In genomic region chr17:44086364-44087311, GRCh38 we compare ENCODE assay signal across 8 cellular contexts. TPM values are rescaled to one million over a fixed set of nuclear protein-coding genes. Genes with fewer than 3 reads are reported as not detected.
DNase-seq lines count a peak whose midpoint lies in the region; ATAC-seq and TF ChIP-seq lines count a peak whose summit lies in the region.

No MANE protein-coding gene starts in this region.

- DNase-seq in COLO829 (ENCODE audit: low spot score) (peak; percentile 97), NCI-H345 (lab: John Stamatoyannopoulos, UW) (peak; percentile 73), activated T-helper 1 cell treated with Interleukin-2 at 50 U/mL for 16 hours (ENCODE audit: low read depth) (peak; percentile 18), fibroblast of villous mesenchyme (ENCODE audit: low read depth) (peak; percentile 86), skeletal muscle cell (ENCODE audit: low read depth) (peak; percentile 92), DMS79 (lab: John Stamatoyannopoulos, UW) (no peak)

- no peak for TF ChIP-seq CTCF in fibroblast of villous mesenchyme (IDR thresholded peaks at IDR 0.05; ENCODE audit: insufficient read depth, low read depth, low read length)

- H3K4me3 ChIP-seq in fibroblast of villous mesenchyme (ENCODE audit: low read depth, low read length) (no peak overlapping the region), skeletal muscle cell (ENCODE audit: low read depth, low read length) (no peak overlapping the region)

- ATAC-seq in HG03571 (IDR thresholded peaks at IDR 0.05; ENCODE audit: unreplicated experiment) (no peak), GM19328 (IDR thresholded peaks at IDR 0.05; ENCODE audit: unreplicated experiment) (no peak)

RNA-seq across cellular contexts. Expression of gene G6PC3, which starts 16.1 kb away (rescaled TPM):
- 27.4 and 27.6 TPM in 2 replicates for total RNA-seq in fibroblast of villous mesenchyme

RNA-seq across cellular contexts. Expression of gene LSM12, which starts 20.2 kb away (rescaled TPM):
- total RNA-seq in fibroblast of villous mesenchyme, result 53.5 and 82.5 TPM in 2 replicates

RNA-seq across cellular contexts. Expression of gene HDAC5, which starts 36.8 kb away (rescaled TPM):
- 36.7 and 62.8 TPM in 2 replicates for total RNA-seq in fibroblast of villous mesenchyme

RNA-seq across cellular contexts. Expression of gene HROB, which starts 55.1 kb away (rescaled TPM):
- 3.0 and 3.2 TPM in 2 replicates for total RNA-seq in fibroblast of villous mesenchyme
